ENCODE assay signal across 1 cellular context in genomic region chr22:23539135-23539838, GRCh38.
TF ChIP-seq lines count a peak whose summit lies in the region.

No MANE protein-coding gene starts in this region.

TF ChIP-seq in HepG2, 621 proteins besides CTCF, POLR2A, EP300 and RAD21 (continued from another document and continues in another):
- peak; percentile 33; the same call in 1 of the 2 replicates for TF ChIP-seq ARID5B (CRISPR knock-in tag; IDR thresholded peaks at IDR 0.05)
- no peak for TF ChIP-seq GLMP (CRISPR knock-in tag; IDR thresholded peaks at IDR 0.05; ENCODE audit: borderline replicate concordance)
- TF ChIP-seq SMARCC2 (IDR thresholded peaks at IDR 0.05), result no peak
- no peak for TF ChIP-seq RBAK (CRISPR knock-in tag; IDR thresholded peaks at IDR 0.05)
- no peak for TF ChIP-seq ASH2L (IDR thresholded peaks at IDR 0.05; ENCODE audit: insufficient read length, low read depth, low read length)
- no peak for TF ChIP-seq ZNF782 (CRISPR knock-in tag; IDR thresholded peaks at IDR 0.05; ENCODE audit: borderline replicate concordance)
- 0 out of 2 replicates have a peak, but pooled peaks have one; percentile 18 for TF ChIP-seq MEF2D (CRISPR knock-in tag; IDR thresholded peaks at IDR 0.05)
- TF ChIP-seq RAD51 (IDR thresholded peaks at IDR 0.05; ENCODE audit: borderline replicate concordance), result no peak
- TF ChIP-seq ZNF713 (CRISPR knock-in tag; IDR thresholded peaks at IDR 0.05), result no peak
- no peak for TF ChIP-seq PLRG1 (conservative IDR thresholded peaks at IDR 0.05)
- TF ChIP-seq ZMAT5 (CRISPR knock-in tag; IDR thresholded peaks at IDR 0.05; ENCODE audit: borderline replicate concordance, low read depth), result no peak
- TF ChIP-seq, protein P1, sequence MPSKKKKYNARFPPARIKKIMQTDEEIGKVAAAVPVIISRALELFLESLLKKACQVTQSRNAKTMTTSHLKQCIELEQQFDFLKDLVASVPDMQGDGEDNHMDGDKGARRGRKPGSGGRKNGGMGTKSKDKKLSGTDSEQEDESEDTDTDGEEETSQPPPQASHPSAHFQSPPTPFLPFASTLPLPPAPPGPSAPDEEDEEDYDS (CRISPR knock-in tag; IDR thresholded peaks at IDR 0.05), result peak; percentile 56
- TF ChIP-seq YEATS2 (CRISPR knock-in tag; IDR thresholded peaks at IDR 0.05; ENCODE audit: borderline replicate concordance), result no peak
- TF ChIP-seq ARID2 (CRISPR knock-in tag; IDR thresholded peaks at IDR 0.05; ENCODE audit: borderline replicate concordance), result no peak
- peak; percentile 83 for TF ChIP-seq MIXL1 (CRISPR knock-in tag; IDR thresholded peaks at IDR 0.05)
- TF ChIP-seq, protein P2, sequence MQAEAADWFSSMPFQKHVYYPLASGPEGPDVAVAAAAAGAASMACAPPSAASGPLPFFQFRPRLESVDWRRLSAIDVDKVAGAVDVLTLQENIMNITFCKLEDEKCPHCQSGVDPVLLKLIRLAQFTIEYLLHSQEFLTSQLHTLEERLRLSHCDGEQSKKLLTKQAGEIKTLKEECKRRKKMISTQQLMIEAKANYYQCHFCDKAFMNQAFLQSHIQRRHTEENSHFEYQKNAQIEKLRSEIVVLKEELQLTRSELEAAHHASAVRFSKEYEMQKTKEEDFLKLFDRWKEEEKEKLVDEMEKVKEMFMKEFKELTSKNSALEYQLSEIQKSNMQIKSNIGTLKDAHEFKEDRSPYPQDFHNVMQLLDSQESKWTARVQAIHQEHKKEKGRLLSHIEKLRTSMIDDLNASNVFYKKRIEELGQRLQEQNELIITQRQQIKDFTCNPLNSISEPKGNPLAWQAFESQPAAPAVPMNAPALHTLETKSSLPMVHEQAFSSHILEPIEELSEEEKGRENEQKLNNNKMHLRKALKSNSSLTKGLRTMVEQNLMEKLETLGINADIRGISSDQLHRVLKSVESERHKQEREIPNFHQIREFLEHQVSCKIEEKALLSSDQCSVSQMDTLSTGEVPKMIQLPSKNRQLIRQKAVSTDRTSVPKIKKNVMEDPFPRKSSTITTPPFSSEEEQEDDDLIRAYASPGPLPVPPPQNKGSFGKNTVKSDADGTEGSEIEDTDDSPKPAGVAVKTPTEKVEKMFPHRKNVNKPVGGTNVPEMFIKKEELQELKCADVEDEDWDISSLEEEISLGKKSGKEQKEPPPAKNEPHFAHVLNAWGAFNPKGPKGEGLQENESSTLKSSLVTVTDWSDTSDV (CRISPR knock-in tag; IDR thresholded peaks at IDR 0.05), result no peak
- TF ChIP-seq, protein P3, sequence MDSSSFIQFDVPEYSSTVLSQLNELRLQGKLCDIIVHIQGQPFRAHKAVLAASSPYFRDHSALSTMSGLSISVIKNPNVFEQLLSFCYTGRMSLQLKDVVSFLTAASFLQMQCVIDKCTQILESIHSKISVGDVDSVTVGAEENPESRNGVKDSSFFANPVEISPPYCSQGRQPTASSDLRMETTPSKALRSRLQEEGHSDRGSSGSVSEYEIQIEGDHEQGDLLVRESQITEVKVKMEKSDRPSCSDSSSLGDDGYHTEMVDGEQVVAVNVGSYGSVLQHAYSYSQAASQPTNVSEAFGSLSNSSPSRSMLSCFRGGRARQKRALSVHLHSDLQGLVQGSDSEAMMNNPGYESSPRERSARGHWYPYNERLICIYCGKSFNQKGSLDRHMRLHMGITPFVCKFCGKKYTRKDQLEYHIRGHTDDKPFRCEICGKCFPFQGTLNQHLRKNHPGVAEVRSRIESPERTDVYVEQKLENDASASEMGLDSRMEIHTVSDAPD (CRISPR knock-in tag; IDR thresholded peaks at IDR 0.05), result no peak
- no peak for TF ChIP-seq NCOA5 (CRISPR knock-in tag; IDR thresholded peaks at IDR 0.05)
- peak; percentile 64 for TF ChIP-seq ZNF644 (CRISPR knock-in tag; IDR thresholded peaks at IDR 0.05; ENCODE audit: low read depth)
- no peak for TF ChIP-seq ZBTB2 (CRISPR knock-in tag; IDR thresholded peaks at IDR 0.05; ENCODE audit: low read depth)
- no peak for TF ChIP-seq ZNF563 (CRISPR knock-in tag; IDR thresholded peaks at IDR 0.05)
- no peak for TF ChIP-seq HES4 (CRISPR knock-in tag; IDR thresholded peaks at IDR 0.05; ENCODE audit: borderline replicate concordance)
- no peak for TF ChIP-seq EHMT2 (IDR thresholded peaks at IDR 0.05; ENCODE audit: borderline replicate concordance, low read depth, low read length)
- TF ChIP-seq, protein P4, sequence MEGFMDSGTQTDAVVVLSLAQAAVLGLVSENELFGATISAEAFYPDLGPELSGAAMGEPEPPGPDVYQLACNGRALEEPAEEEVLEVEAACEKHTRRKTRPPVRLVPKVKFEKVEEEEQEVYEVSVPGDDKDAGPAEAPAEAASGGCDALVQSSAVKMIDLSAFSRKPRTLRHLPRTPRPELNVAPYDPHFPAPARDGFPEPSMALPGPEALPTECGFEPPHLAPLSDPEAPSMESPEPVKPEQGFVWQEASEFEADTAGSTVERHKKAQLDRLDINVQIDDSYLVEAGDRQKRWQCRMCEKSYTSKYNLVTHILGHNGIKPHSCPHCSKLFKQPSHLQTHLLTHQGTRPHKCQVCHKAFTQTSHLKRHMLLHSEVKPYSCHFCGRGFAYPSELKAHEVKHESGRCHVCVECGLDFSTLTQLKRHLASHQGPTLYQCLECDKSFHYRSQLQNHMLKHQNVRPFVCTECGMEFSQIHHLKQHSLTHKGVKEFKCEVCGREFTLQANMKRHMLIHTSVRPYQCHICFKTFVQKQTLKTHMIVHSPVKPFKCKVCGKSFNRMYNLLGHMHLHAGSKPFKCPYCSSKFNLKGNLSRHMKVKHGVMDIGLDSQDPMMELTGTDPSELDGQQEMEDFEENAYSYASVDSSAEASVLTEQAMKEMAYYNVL (CRISPR knock-in tag; IDR thresholded peaks at IDR 0.05; ENCODE audit: borderline replicate concordance), result no peak
- TF ChIP-seq ZEB1 (IDR thresholded peaks at IDR 0.05; ENCODE audit: insufficient replicate concordance, low read depth), result no peak
- TF ChIP-seq, protein P5, sequence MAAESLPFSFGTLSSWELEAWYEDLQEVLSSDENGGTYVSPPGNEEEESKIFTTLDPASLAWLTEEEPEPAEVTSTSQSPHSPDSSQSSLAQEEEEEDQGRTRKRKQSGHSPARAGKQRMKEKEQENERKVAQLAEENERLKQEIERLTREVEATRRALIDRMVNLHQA (CRISPR knock-in tag; IDR thresholded peaks at IDR 0.05), result no peak
- TF ChIP-seq BATF2 (CRISPR knock-in tag; IDR thresholded peaks at IDR 0.05), result no peak
- TF ChIP-seq ZNF800 (CRISPR knock-in tag; IDR thresholded peaks at IDR 0.05), result no peak
- no peak for TF ChIP-seq KDM4B (CRISPR knock-in tag; IDR thresholded peaks at IDR 0.05)
- TF ChIP-seq NFIC (IDR thresholded peaks at IDR 0.05; ENCODE audit: low read length), result no peak
- peak; percentile 57; the same call in 1 of the 2 replicates for TF ChIP-seq ZFX (CRISPR knock-in tag; IDR thresholded peaks at IDR 0.05; ENCODE audit: low read depth)
- TF ChIP-seq, protein P6, sequence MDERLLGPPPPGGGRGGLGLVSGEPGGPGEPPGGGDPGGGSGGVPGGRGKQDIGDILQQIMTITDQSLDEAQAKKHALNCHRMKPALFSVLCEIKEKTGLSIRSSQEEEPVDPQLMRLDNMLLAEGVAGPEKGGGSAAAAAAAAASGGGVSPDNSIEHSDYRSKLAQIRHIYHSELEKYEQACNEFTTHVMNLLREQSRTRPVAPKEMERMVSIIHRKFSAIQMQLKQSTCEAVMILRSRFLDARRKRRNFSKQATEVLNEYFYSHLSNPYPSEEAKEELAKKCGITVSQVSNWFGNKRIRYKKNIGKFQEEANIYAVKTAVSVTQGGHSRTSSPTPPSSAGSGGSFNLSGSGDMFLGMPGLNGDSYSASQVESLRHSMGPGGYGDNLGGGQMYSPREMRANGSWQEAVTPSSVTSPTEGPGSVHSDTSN (CRISPR knock-in tag; IDR thresholded peaks at IDR 0.05), result no peak
- no peak for TF ChIP-seq KLF12 (CRISPR knock-in tag; IDR thresholded peaks at IDR 0.05; ENCODE audit: borderline replicate concordance)
- TF ChIP-seq MED8 (CRISPR knock-in tag; IDR thresholded peaks at IDR 0.05; ENCODE audit: insufficient replicate concordance), result no peak
- peak; percentile 30; the same call in 1 of the 2 replicates for TF ChIP-seq GATAD1 (CRISPR knock-in tag; IDR thresholded peaks at IDR 0.05)
- TF ChIP-seq ZNF574 (CRISPR knock-in tag; IDR thresholded peaks at IDR 0.05), result peak; percentile 54; the same call in 1 of the 2 replicates
- TF ChIP-seq NR1H2 (CRISPR knock-in tag; IDR thresholded peaks at IDR 0.05; ENCODE audit: borderline replicate concordance, low read depth), result no peak
- TF ChIP-seq ZMYM2 (CRISPR knock-in tag; IDR thresholded peaks at IDR 0.05), result no peak
- TF ChIP-seq HNF4A (CRISPR knock-in tag; IDR thresholded peaks at IDR 0.05), result 0 out of 2 replicates have a peak, but pooled peaks have one; percentile 9
- TF ChIP-seq SAP130 (CRISPR knock-in tag; IDR thresholded peaks at IDR 0.05; ENCODE audit: low read depth), result peak; percentile 37; the same call in 1 of the 2 replicates
